Comparison of ENCODE assay signal across 31 cellular contexts in the genomic region with DNA sequence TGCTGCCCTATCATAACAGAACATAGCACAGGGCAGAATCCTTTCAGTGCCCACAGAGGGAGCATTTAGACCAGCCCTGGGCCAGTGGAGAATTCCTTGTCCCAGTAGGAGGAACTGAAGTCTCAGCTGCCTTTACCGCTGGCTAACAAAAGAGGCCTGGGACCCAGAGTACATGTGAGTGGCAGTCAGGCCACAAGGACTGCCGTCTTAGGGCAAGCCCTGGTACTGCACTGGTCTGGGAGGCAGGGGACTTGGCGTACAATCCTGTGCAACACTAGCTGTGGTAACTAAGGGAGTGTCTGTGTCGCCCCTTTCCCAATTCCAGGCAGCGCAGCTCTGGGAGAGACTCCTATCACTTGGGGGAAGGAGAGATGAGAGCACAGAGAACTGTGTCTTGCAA. TPM values are rescaled to one million over a fixed set of nuclear protein-coding genes. Genes with fewer than 3 reads are reported as not detected.
"Had no signal": no experiment of that assay in that cellular context is flagged by ENCODE, and none has a peak within 500 bp of the region (broad histone marks: within the 10 kb centered on the region; RNA-seq: fewer than 3 reads in every experiment).

No MANE protein-coding gene starts in this region.

- ATAC-seq: left lung; naive thymus-derived CD8-positive, alpha-beta T cell; T-helper 17 cell had no signal

- H3K9me3 ChIP-seq: lower lobe of right lung, uterus had no signal

- H3K36me3 ChIP-seq: left lung, lower lobe of right lung, right atrium auricular region, thoracic aorta, uterus, WERI-Rb-1 had no signal

- H3K4me3 ChIP-seq: coronary artery, dorsolateral prefrontal cortex, left lung, lower lobe of right lung, right atrium auricular region, thoracic aorta, uterus had no signal

- DNase-seq: activated CD4-positive, alpha-beta memory T cell treated with anti-CD3 and anti-CD28 coated beads for 36 hours; activated CD4-positive, alpha-beta T cell treated with anti-CD3 and anti-CD28 coated beads, Interleukin-2, amount 10 ng/mL, durations not matched to agents 24 days and 14 days; activated CD4-positive, CD25-positive, alpha-beta regulatory T cell treated with anti-CD3 and anti-CD28 coated beads, Interleukin-2, amount 50 U/mL, for 72 hours; activated CD8-positive, alpha-beta memory T cell treated with anti-CD3 and anti-CD28 coated beads, Interleukin-2, amount 50 U/mL, for 4 hours; activated effector memory CD4-positive, alpha-beta T cell treated with anti-CD3 and anti-CD28 coated beads, Interleukin-2, amount 50 U/mL, for 16 hours; activated naive CD4-positive, alpha-beta T cell treated with anti-CD3 and anti-CD28 coated beads for 36 hours; activated naive CD8-positive, alpha-beta T cell treated with anti-CD3 and anti-CD28 coated beads, Interleukin-2, amount 10 ng/mL, durations not matched to agents 7 days and 5 days; activated T-cell treated with anti-CD3 and anti-CD28 coated beads, Interleukin-2, amount 50 U/mL, for 1 hour; amygdala; dorsolateral prefrontal cortex; effector memory CD4-positive, alpha-beta T cell; erythroblast; head of caudate nucleus; hypothalamus; kidney glomerular epithelial cell; left lung; lower lobe of right lung; mesenchymal stem cell; naive thymus-derived CD8-positive, alpha-beta T cell; occipital lobe; stimulated activated CD4-positive, alpha-beta T cell treated with anti-CD3 and anti-CD28 coated beads, Interleukin-15, amount 100 ng/mL, for 24 hours; stimulated activated CD4-positive, alpha-beta T cell treated with anti-CD3 and anti-CD28 coated beads, Interleukin-2, amount 100 ng/mL, for 24 hours; stimulated activated naive CD4-positive, alpha-beta T cell treated with Interleukin-2 at 50 U/mL for 16 hours; T-helper 17 cell; T1000; trophoblast cell; uterus; WERI-Rb-1 had no signal

- H3K27ac ChIP-seq: coronary artery, dorsolateral prefrontal cortex, left lung, lower lobe of right lung, right atrium auricular region, thoracic aorta, uterus, WERI-Rb-1 had no signal

- H3K4me1 ChIP-seq: left lung, lower lobe of right lung, right atrium auricular region, uterus had no signal

- H3K27me3 ChIP-seq: dorsolateral prefrontal cortex, left lung, right atrium auricular region, uterus had no signal

RNA-seq across cellular contexts. Expression of gene CSRP2, which starts 17.0 kb away (rescaled TPM):
- total RNA-seq: naive thymus-derived CD8-positive, alpha-beta T cell; T-helper 17 cell had no signal
